8 cellular contexts compared by ENCODE assay signal in genomic region chr12:47773858-47774580, GRCh38. TPM values are rescaled to one million over a fixed set of nuclear protein-coding genes. Genes with fewer than 3 reads are reported as not detected.
DNase-seq lines count a peak whose midpoint lies in the region; ATAC-seq lines count a peak whose summit lies in the region.

No MANE protein-coding gene starts in this region.

- H3K9me3 Mint-ChIP-seq in activated naive CD8-positive, alpha-beta T cell treated with anti-CD3 and anti-CD28 coated beads, Interleukin-2, amount 10 ng/mL, durations not matched to agents 7 days and 5 days: no peaks in the 10 kb centered on the region
- no peaks in the 10 kb centered on the region for H3K9me3 Mint-ChIP-seq in immature natural killer cell

- H3K4me1 Mint-ChIP-seq in activated naive CD8-positive, alpha-beta T cell treated with anti-CD3 and anti-CD28 coated beads, Interleukin-2, amount 10 ng/mL, durations not matched to agents 7 days and 5 days: peaks cover 35% of the 10 kb centered on the region
- peaks cover 19 to 21% of the 10 kb centered on the region in 2 donors for H3K4me1 Mint-ChIP-seq in immature natural killer cell

- H3K36me3 Mint-ChIP-seq in activated naive CD8-positive, alpha-beta T cell treated with anti-CD3 and anti-CD28 coated beads, Interleukin-2, amount 10 ng/mL, durations not matched to agents 7 days and 5 days: no peaks in the 10 kb centered on the region
- H3K36me3 Mint-ChIP-seq in immature natural killer cell: no peaks in the 10 kb centered on the region

- POLR2A ChIA-PET in activated naive CD8-positive, alpha-beta T cell treated with anti-CD3 and anti-CD28 coated beads, Interleukin-2, amount 10 ng/mL, durations not matched to agents 7 days and 5 days (lab: Charles Lee): interaction anchor here (0.8 to 3.6 kb wide), 2 partner anchors 9 to 59 kb away, joined by 3 to 18 read pairs; no protein-coding TSS in a partner anchor

- peak overlapping the region; percentile 94 for H3K4me3 Mint-ChIP-seq in activated naive CD8-positive, alpha-beta T cell treated with anti-CD3 and anti-CD28 coated beads, Interleukin-2, amount 10 ng/mL, durations not matched to agents 7 days and 5 days
- peak overlapping the region; percentile 77 to 89 (median 86) for H3K4me3 Mint-ChIP-seq in immature natural killer cell

- H3K9me3 ChIP-seq in subcutaneous abdominal adipose tissue (ENCODE audit: control insufficient read depth in 5 of 5, low read length in 5 of 5): no peaks in the 10 kb centered on the region

- peaks cover 7% of the 10 kb centered on the region for H3K27me3 Mint-ChIP-seq in activated naive CD8-positive, alpha-beta T cell treated with anti-CD3 and anti-CD28 coated beads, Interleukin-2, amount 10 ng/mL, durations not matched to agents 7 days and 5 days
- peaks cover 2 to 15% (median 9%) of the 10 kb centered on the region in 3 donors for H3K27me3 Mint-ChIP-seq in immature natural killer cell (ENCODE audit: low read depth in 3 of 3)

- no peaks in the 10 kb centered on the region for H3K27me3 ChIP-seq in subcutaneous abdominal adipose tissue (ENCODE audit: control insufficient read depth in 5 of 5, insufficient read depth in 4 of 5, low read length in 5 of 5)

- H3K27ac Mint-ChIP-seq in activated naive CD8-positive, alpha-beta T cell treated with anti-CD3 and anti-CD28 coated beads, Interleukin-2, amount 10 ng/mL, durations not matched to agents 7 days and 5 days: peak overlapping the region; percentile 77
- H3K27ac Mint-ChIP-seq in immature natural killer cell: peak overlapping the region in 3 of 6 donors; percentile 37 to 84 (median 84)

- no peaks in the 10 kb centered on the region for H3K36me3 ChIP-seq in subcutaneous abdominal adipose tissue (ENCODE audit: control insufficient read depth in 5 of 5, insufficient read depth in 5 of 5, low read length in 5 of 5)

- peak overlapping the region in 4 of 5 donors; percentile 73 to 82 (median 76) for H3K9ac ChIP-seq in subcutaneous abdominal adipose tissue (ENCODE audit: low read length in 5 of 5)

- H3K4me3 ChIP-seq in subcutaneous abdominal adipose tissue (ENCODE audit: low read depth in 1 of 5, low read length in 5 of 5): peak overlapping the region; percentile 65 to 76 (median 67)

- peaks cover 13 to 72% (median 68%) of the 10 kb centered on the region in 5 donors for H3K4me1 ChIP-seq in subcutaneous abdominal adipose tissue (ENCODE audit: control insufficient read depth in 5 of 5, insufficient read depth in 5 of 5, low read length in 5 of 5)

- no peak overlapping the region for H3K27ac ChIP-seq in subcutaneous abdominal adipose tissue (ENCODE audit: low read depth, low read length)

- DNase-seq in NCI-H82 (lab: John Stamatoyannopoulos, UW) (peak; percentile 47), NCI-H82 treated with DMSO at 0.1 percent for 48 hours (lab: John Stamatoyannopoulos, UW; ENCODE audit: unreplicated experiment) (no peak), immature natural killer cell (no peak)
- DNase-seq in activated naive CD8-positive, alpha-beta T cell treated with anti-CD3 and anti-CD28 coated beads, Interleukin-2, amount 10 ng/mL, durations not matched to agents 7 days and 5 days: no peak

- no peak for ATAC-seq in activated naive CD8-positive, alpha-beta T cell treated with anti-CD3 and anti-CD28 coated beads, Interleukin-2, amount 10 ng/mL, durations not matched to agents 7 days and 5 days (ENCODE audit: low read depth)
- no peak for ATAC-seq in GM18868 (IDR thresholded peaks at IDR 0.05; ENCODE audit: unreplicated experiment)
- ATAC-seq in HG03135 (IDR thresholded peaks at IDR 0.05; ENCODE audit: unreplicated experiment): no peak
- no peak for ATAC-seq in GM21390 (IDR thresholded peaks at IDR 0.05; ENCODE audit: unreplicated experiment)

RNA-seq across cellular contexts. Expression of gene SLC48A1, which starts 1.0 kb away (rescaled TPM):
- total RNA-seq in activated naive CD8-positive, alpha-beta T cell treated with anti-CD3 and anti-CD28 coated beads, Interleukin-2, amount 10 ng/mL, durations not matched to agents 7 days and 5 days: 10 to 100 TPM; 13.4 to 13.9 TPM
- polyA plus RNA-seq in immature natural killer cell: 1 to 10 TPM in 2 of 3 donors, under 1 TPM in 1; 0.54 to 5.6 (median 3.1) TPM

RNA-seq across cellular contexts. Expression of gene RAPGEF3, which starts 15.3 kb away (rescaled TPM):
- 1 to 10 TPM in 1 of 2 experiments, under 1 TPM in 1; 0.94 to 1.1 TPM for total RNA-seq in activated naive CD8-positive, alpha-beta T cell treated with anti-CD3 and anti-CD28 coated beads, Interleukin-2, amount 10 ng/mL, durations not matched to agents 7 days and 5 days
- polyA plus RNA-seq in immature natural killer cell: under 1 TPM in 1 of 3 donors, not detected in 2; 0.25 TPM

RNA-seq across cellular contexts. Expression of gene HDAC7, which starts 45.7 kb away (rescaled TPM):
- 100 to 1,000 TPM; 200 to 215 TPM for total RNA-seq in activated naive CD8-positive, alpha-beta T cell treated with anti-CD3 and anti-CD28 coated beads, Interleukin-2, amount 10 ng/mL, durations not matched to agents 7 days and 5 days
- polyA plus RNA-seq in immature natural killer cell: 10 to 100 TPM in 2 of 3 donors, 1 to 10 TPM in 1; 5.9 to 29.1 (median 11.5) TPM

RNA-seq across cellular contexts. Expression of gene ENDOU, which starts 48.7 kb away (rescaled TPM):
- under 1 TPM in 1 of 2 experiments, not detected in 1; 0.30 TPM for total RNA-seq in activated naive CD8-positive, alpha-beta T cell treated with anti-CD3 and anti-CD28 coated beads, Interleukin-2, amount 10 ng/mL, durations not matched to agents 7 days and 5 days
- not detected for polyA plus RNA-seq in immature natural killer cell
